1 cellular context compared by ENCODE assay signal in the genomic region with DNA sequence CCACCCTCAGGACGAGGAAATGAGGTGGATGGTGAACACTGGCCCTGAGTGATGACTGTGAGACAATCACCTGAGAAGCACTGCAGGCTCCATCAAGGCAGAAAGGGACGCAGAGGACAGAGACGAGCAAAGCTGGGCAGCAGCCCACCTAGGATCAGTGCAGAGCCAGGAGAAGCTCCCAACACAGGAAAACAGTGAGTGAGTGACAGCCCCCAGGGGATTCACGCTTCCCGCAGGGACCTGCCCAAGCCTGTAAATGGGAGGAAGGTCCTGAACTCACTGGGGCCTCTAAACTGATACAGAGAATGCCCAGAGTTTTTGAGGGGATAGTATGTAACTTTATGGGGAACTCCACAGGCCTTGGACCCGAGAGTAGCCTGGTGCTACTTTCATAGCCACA.
TF ChIP-seq lines count a peak whose summit lies in the region.

No MANE protein-coding gene starts in this region.

TF ChIP-seq in H1, 55 proteins besides CTCF, POLR2A, EP300 and RAD21 (continued from another document):
- TF ChIP-seq, protein P1, sequence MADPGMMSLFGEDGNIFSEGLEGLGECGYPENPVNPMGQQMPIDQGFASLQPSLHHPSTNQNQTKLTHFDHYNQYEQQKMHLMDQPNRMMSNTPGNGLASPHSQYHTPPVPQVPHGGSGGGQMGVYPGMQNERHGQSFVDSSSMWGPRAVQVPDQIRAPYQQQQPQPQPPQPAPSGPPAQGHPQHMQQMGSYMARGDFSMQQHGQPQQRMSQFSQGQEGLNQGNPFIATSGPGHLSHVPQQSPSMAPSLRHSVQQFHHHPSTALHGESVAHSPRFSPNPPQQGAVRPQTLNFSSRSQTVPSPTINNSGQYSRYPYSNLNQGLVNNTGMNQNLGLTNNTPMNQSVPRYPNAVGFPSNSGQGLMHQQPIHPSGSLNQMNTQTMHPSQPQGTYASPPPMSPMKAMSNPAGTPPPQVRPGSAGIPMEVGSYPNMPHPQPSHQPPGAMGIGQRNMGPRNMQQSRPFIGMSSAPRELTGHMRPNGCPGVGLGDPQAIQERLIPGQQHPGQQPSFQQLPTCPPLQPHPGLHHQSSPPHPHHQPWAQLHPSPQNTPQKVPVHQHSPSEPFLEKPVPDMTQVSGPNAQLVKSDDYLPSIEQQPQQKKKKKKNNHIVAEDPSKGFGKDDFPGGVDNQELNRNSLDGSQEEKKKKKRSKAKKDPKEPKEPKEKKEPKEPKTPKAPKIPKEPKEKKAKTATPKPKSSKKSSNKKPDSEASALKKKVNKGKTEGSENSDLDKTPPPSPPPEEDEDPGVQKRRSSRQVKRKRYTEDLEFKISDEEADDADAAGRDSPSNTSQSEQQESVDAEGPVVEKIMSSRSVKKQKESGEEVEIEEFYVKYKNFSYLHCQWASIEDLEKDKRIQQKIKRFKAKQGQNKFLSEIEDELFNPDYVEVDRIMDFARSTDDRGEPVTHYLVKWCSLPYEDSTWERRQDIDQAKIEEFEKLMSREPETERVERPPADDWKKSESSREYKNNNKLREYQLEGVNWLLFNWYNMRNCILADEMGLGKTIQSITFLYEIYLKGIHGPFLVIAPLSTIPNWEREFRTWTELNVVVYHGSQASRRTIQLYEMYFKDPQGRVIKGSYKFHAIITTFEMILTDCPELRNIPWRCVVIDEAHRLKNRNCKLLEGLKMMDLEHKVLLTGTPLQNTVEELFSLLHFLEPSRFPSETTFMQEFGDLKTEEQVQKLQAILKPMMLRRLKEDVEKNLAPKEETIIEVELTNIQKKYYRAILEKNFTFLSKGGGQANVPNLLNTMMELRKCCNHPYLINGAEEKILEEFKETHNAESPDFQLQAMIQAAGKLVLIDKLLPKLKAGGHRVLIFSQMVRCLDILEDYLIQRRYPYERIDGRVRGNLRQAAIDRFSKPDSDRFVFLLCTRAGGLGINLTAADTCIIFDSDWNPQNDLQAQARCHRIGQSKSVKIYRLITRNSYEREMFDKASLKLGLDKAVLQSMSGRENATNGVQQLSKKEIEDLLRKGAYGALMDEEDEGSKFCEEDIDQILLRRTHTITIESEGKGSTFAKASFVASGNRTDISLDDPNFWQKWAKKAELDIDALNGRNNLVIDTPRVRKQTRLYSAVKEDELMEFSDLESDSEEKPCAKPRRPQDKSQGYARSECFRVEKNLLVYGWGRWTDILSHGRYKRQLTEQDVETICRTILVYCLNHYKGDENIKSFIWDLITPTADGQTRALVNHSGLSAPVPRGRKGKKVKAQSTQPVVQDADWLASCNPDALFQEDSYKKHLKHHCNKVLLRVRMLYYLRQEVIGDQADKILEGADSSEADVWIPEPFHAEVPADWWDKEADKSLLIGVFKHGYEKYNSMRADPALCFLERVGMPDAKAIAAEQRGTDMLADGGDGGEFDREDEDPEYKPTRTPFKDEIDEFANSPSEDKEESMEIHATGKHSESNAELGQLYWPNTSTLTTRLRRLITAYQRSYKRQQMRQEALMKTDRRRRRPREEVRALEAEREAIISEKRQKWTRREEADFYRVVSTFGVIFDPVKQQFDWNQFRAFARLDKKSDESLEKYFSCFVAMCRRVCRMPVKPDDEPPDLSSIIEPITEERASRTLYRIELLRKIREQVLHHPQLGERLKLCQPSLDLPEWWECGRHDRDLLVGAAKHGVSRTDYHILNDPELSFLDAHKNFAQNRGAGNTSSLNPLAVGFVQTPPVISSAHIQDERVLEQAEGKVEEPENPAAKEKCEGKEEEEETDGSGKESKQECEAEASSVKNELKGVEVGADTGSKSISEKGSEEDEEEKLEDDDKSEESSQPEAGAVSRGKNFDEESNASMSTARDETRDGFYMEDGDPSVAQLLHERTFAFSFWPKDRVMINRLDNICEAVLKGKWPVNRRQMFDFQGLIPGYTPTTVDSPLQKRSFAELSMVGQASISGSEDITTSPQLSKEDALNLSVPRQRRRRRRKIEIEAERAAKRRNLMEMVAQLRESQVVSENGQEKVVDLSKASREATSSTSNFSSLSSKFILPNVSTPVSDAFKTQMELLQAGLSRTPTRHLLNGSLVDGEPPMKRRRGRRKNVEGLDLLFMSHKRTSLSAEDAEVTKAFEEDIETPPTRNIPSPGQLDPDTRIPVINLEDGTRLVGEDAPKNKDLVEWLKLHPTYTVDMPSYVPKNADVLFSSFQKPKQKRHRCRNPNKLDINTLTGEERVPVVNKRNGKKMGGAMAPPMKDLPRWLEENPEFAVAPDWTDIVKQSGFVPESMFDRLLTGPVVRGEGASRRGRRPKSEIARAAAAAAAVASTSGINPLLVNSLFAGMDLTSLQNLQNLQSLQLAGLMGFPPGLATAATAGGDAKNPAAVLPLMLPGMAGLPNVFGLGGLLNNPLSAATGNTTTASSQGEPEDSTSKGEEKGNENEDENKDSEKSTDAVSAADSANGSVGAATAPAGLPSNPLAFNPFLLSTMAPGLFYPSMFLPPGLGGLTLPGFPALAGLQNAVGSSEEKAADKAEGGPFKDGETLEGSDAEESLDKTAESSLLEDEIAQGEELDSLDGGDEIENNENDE (IDR thresholded peaks at IDR 0.05; ENCODE audit: insufficient replicate concordance, low read length): no peak
- TF ChIP-seq NRF1 (IDR thresholded peaks at IDR 0.05; ENCODE audit: low read depth, low read length) (no peak), CHD1 (IDR thresholded peaks at IDR 0.05; ENCODE audit: low read depth, low read length) (no peak), MAX (IDR thresholded peaks at IDR 0.05) (no peak)
